In genomic region chr4:155106629-155107028, GRCh38 we compare ENCODE assay signal across 20 cellular contexts.
DNase-seq lines count a peak whose midpoint lies in the region; ATAC-seq, FAIRE-seq and TF ChIP-seq lines count a peak whose summit lies in the region.
"Had no signal": no experiment of that assay in that cellular context is flagged by ENCODE, and none has a peak within 500 bp of the region (broad histone marks: within the 10 kb centered on the region; RNA-seq: fewer than 3 reads in every experiment).

No MANE protein-coding gene starts in this region.

- no peaks in the 10 kb centered on the region for H3F3A ChIP-seq in smooth muscle cell (ENCODE audit: low read depth)

- TF ChIP-seq EP300 in HepG2 (IDR thresholded peaks at IDR 0.05; ENCODE audit: low read depth in 2 of 2, low read length in 2 of 2) (no peak), HepG2 (CRISPR knock-in tag; IDR thresholded peaks at IDR 0.05; ENCODE audit: borderline replicate concordance) (no peak)

- H3K9ac ChIP-seq in liver (ENCODE audit: low read depth in 1 of 2, low read length in 2 of 2) (no peak overlapping the region), HepG2 (ENCODE audit: insufficient read depth, low read depth, low read length) (no peak overlapping the region), smooth muscle cell (ENCODE audit: low read depth) (no peak overlapping the region)
- H3K9ac ChIP-seq: BLaER1 had no signal

- H2AFZ ChIP-seq in HepG2 (ENCODE audit: low read length) (no peak overlapping the region), smooth muscle cell (ENCODE audit: low read depth) (no peak overlapping the region)
- H2AFZ ChIP-seq: GM23338 had no signal

- no peaks in the 10 kb centered on the region for H3K36me3 ChIP-seq in liver (ENCODE audit: control insufficient read depth in 4 of 4, insufficient read depth in 3 of 4, low read depth in 1 of 4, low read length in 3 of 4)
- no peaks in the 10 kb centered on the region for H3K36me3 ChIP-seq in HepG2 (replicated peaks in 1 of 2; ENCODE audit: control insufficient read depth in 1 of 2, insufficient read depth in 2 of 2, low read length in 2 of 2)
- no peaks in the 10 kb centered on the region for H3K36me3 ChIP-seq in smooth muscle cell (ENCODE audit: low read depth)
- no peaks in the 10 kb centered on the region for H3K36me3 ChIP-seq in vagina
- H3K36me3 ChIP-seq: BLaER1 had no signal

- H3K79me2 ChIP-seq in HepG2 (ENCODE audit: insufficient read depth, low read length) (no peaks in the 10 kb centered on the region), smooth muscle cell (ENCODE audit: low read depth) (no peaks in the 10 kb centered on the region)

- H3K4me3 ChIP-seq in liver (ENCODE audit: low read depth in 1 of 3, low read length in 3 of 3) (peak overlapping the region in 1 of 3 donors; percentile 29), HepG2 (replicated peaks in 1 of 3; ENCODE audit: insufficient read depth in 1 of 3, low read depth in 2 of 3, low read length in 3 of 3) (no peak overlapping the region), smooth muscle cell (peak overlapping the region; percentile 13), vagina (no peak overlapping the region), dorsolateral prefrontal cortex (no peak overlapping the region)
- H3K4me3 ChIP-seq: A549, BLaER1, GM23338 had no signal

- no peaks in the 10 kb centered on the region for H4K20me1 ChIP-seq in HepG2 (ENCODE audit: insufficient read depth, low read length)
- no peaks in the 10 kb centered on the region for H4K20me1 ChIP-seq in smooth muscle cell (ENCODE audit: low read depth)
- H4K20me1 ChIP-seq: BLaER1 had no signal

- CTCF ChIA-PET in HepG2 (lab: Yijun Ruan, JAX; ENCODE audit: low intra/inter-chr PET ratio, low total read pairs) = no interaction called here

- ATAC-seq in HepG2 (no peak), left lobe of liver (peak; percentile 77), GM19467 (IDR thresholded peaks at IDR 0.05; ENCODE audit: unreplicated experiment) (no peak)
- ATAC-seq: A549, GM23338 had no signal

- no peak for TF ChIP-seq CTCF in liver (IDR thresholded peaks at IDR 0.05; ENCODE audit: low read depth, low read length, missing input control)
- no peak for TF ChIP-seq CTCF in HepG2 (CRISPR knock-in tag; IDR thresholded peaks at IDR 0.05)
- TF ChIP-seq CTCF in smooth muscle cell (IDR thresholded peaks at IDR 0.05; ENCODE audit: borderline replicate concordance, insufficient read depth, poor library complexity, severe bottlenecking) = no peak
- no peak for TF ChIP-seq CTCF in vagina (IDR thresholded peaks at IDR 0.05)
- no peak for TF ChIP-seq CTCF in dorsolateral prefrontal cortex (IDR thresholded peaks at IDR 0.05 in 54 of 56, conservative IDR thresholded peaks at IDR 0.05 in 2 of 56; ENCODE audit: low read depth in 1 of 56, partially characterized antibody in 56 of 56)

- peaks cover 0 to 8% (median 4%) of the 10 kb centered on the region in 4 donors for H3K4me1 ChIP-seq in liver (ENCODE audit: control insufficient read depth in 4 of 4, insufficient read depth in 4 of 4, low read length in 3 of 4)
- H3K4me1 ChIP-seq in HepG2 (ENCODE audit: insufficient read depth, low read length) = no peaks in the 10 kb centered on the region
- no peaks in the 10 kb centered on the region for H3K4me1 ChIP-seq in smooth muscle cell (ENCODE audit: low read depth)
- no peaks in the 10 kb centered on the region for H3K4me1 ChIP-seq in vagina
- H3K4me1 ChIP-seq: A549, BLaER1 had no signal

- TF ChIP-seq RAD21 in liver (IDR thresholded peaks at IDR 0.05) (no peak), HepG2 (CRISPR knock-in tag; IDR thresholded peaks at IDR 0.05) (no peak)

- in situ Hi-C loops in HepG2 (cut with HindIII; ENCODE audit: extremely low pct_ligation_motif_present, low pct_unique_long_range_greater_than_20kb) = no loop called here

- H3K27ac ChIP-seq in liver (ENCODE audit: low read depth in 1 of 2, low read length in 2 of 2) (peak overlapping the region; percentile 20 to 64), HepG2 (ENCODE audit: extremely low read length, insufficient read depth, low read length) (no peak overlapping the region), smooth muscle cell (ENCODE audit: low read depth) (no peak overlapping the region), vagina (no peak overlapping the region), dorsolateral prefrontal cortex (no peak overlapping the region)
- H3K27ac ChIP-seq: 22Rv1, A549, BLaER1 had no signal

- WGBS in liver = 48% methylated on average over 1 of the region's 1 CpG
- 0% methylated on average over 1 of the region's 1 CpG for WGBS in HepG2 (ENCODE audit: low lambda C conversion rate)
- WGBS in smooth muscle cell (ENCODE audit: low lambda C conversion rate) = 68% methylated on average over 1 of the region's 1 CpG

- POLR2A ChIA-PET in HepG2 (lab: Yijun Ruan, JAX) = no interaction called here

- H3K9me3 ChIP-seq in liver (ENCODE audit: control insufficient read depth in 4 of 4, low read length in 3 of 4) (no peaks in the 10 kb centered on the region), HepG2 (ENCODE audit: low read length) (no peaks in the 10 kb centered on the region), smooth muscle cell (replicated peaks; ENCODE audit: low read depth) (no peaks in the 10 kb centered on the region), vagina (no peaks in the 10 kb centered on the region)
- H3K9me3 ChIP-seq: A549, BLaER1 had no signal

- no TSS peak for BruUV-seq in HepG2 (replicated peaks; lab: Mats Ljungman, UMichigan)

- DNase-seq in HepG2 (ENCODE audit: low spot score) (no peak), left lobe of liver (ENCODE audit: low spot score) (no peak), smooth muscle cell (lab: John Stamatoyannopoulos, UW; ENCODE audit: unreplicated experiment) (no peak), vagina (ENCODE audit: extremely low spot score in 2 of 2) (no peak), dorsolateral prefrontal cortex (no peak)
- DNase-seq: CD4-positive, alpha-beta memory T cell; DMS153; DMS79; GDM1; HCEC 1CT; IMR-90 had no signal

- TF ChIP-seq POLR2A in HepG2 (IDR thresholded peaks at IDR 0.05; ENCODE audit: insufficient read depth in 1 of 2, low read depth in 2 of 2, low read length in 2 of 2) (no peak), vagina (IDR thresholded peaks at IDR 0.05) (no peak)

- H3K4me2 ChIP-seq in HepG2 (ENCODE audit: low read depth, low read length) (no peak overlapping the region), smooth muscle cell (no peak overlapping the region)
- H3K4me2 ChIP-seq: A549, BLaER1, GM23338 had no signal

- H3K27me3 ChIP-seq in liver (ENCODE audit: control insufficient read depth in 4 of 4, insufficient read depth in 4 of 4, low read length in 3 of 4) (no peaks in the 10 kb centered on the region), HepG2 (ENCODE audit: control insufficient read depth in 1 of 2, insufficient read depth in 2 of 2, low read length in 2 of 2) (no peaks in the 10 kb centered on the region), smooth muscle cell (ENCODE audit: low read depth) (no peaks in the 10 kb centered on the region), vagina (no peaks in the 10 kb centered on the region), dorsolateral prefrontal cortex (no peaks in the 10 kb centered on the region)
- H3K27me3 ChIP-seq: BLaER1 had no signal

- intact Hi-C loops in HepG2 (cut with micrococcal nuclease; ENCODE audit: unreplicated experiment) = no loop called here
- intact Hi-C loops in vagina (cut with DNase I) = no loop called here
- intact Hi-C loops in dorsolateral prefrontal cortex (cut with DNase I) = no loop called here

- no peak for FAIRE-seq in HepG2 (lab: Jason Lieb, UNC)
- FAIRE-seq: A549, GM12892, GM18507, H54 had no signal

TF ChIP-seq in liver, 16 proteins besides CTCF, POLR2A, EP300 and RAD21 (continues in another document):
- no peak for TF ChIP-seq HNF4A (conservative IDR thresholded peaks at IDR 0.05)
- no peak for TF ChIP-seq RXRA (IDR thresholded peaks at IDR 0.05)
- no peak for TF ChIP-seq TAF1 (conservative IDR thresholded peaks at IDR 0.05)
- TF ChIP-seq, protein P1, sequence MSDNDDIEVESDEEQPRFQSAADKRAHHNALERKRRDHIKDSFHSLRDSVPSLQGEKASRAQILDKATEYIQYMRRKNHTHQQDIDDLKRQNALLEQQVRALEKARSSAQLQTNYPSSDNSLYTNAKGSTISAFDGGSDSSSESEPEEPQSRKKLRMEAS (IDR thresholded peaks at IDR 0.05) = no peak
- TF ChIP-seq ZBTB33 (IDR thresholded peaks at IDR 0.05) = no peak

TF ChIP-seq in HepG2, 621 proteins besides CTCF, POLR2A, EP300 and RAD21 (continues in another document):
- TF ChIP-seq ZNF687 (CRISPR knock-in tag; IDR thresholded peaks at IDR 0.05) = no peak
- no peak for TF ChIP-seq ZNF562 (CRISPR knock-in tag; IDR thresholded peaks at IDR 0.05; ENCODE audit: borderline replicate concordance)

Comparison
In these comparisons a context has a peak if more than half of its experiments do, and no peak if none do; other contexts are left out.
1. H3K27ac ChIP-seq: peak in liver (2 of 2); none in HepG2 (single experiment), smooth muscle cell (single experiment), vagina (single experiment) and dorsolateral prefrontal cortex (0 of 59).